1 cellular context compared by ENCODE assay signal in genomic region chr20:896626-897025, GRCh38.
TF ChIP-seq lines count a peak whose summit lies in the region.

No MANE protein-coding gene starts in this region.

TF ChIP-seq in A549, 52 proteins besides CTCF, POLR2A, EP300 and RAD21 (continued from another document):
- TF ChIP-seq MAZ (IDR thresholded peaks at IDR 0.05; ENCODE audit: borderline replicate concordance, low read depth, low read length) (no peak), CHD2 (IDR thresholded peaks at IDR 0.05; ENCODE audit: low read length, partially characterized antibody) (no peak), TFCP2L1 (CRISPR knock-in tag; IDR thresholded peaks at IDR 0.05) (no peak), PHF8 (IDR thresholded peaks at IDR 0.05; ENCODE audit: borderline replicate concordance, low read depth) (no peak), JUN (IDR thresholded peaks at IDR 0.05) (no peak), SREBF2 (IDR thresholded peaks at IDR 0.05) (no peak)
